ENCODE assay signal across 12 cellular contexts in genomic region chr4:119683518-119683917, GRCh38. TPM values are rescaled to one million over a fixed set of nuclear protein-coding genes. Genes with fewer than 3 reads are reported as not detected.
DNase-seq lines count a peak whose midpoint lies in the region; TF ChIP-seq lines count a peak whose summit lies in the region.
"Had no signal": no experiment of that assay in that cellular context is flagged by ENCODE, and none has a peak within 500 bp of the region (broad histone marks: within the 10 kb centered on the region; RNA-seq: fewer than 3 reads in every experiment).

No MANE protein-coding gene starts in this region.

- TF ChIP-seq CTCF in VCaP (conservative IDR thresholded peaks at IDR 0.05) (no peak), fibroblast of the aortic adventitia (IDR thresholded peaks at IDR 0.05; ENCODE audit: insufficient read depth, low read length) (no peak), osteoblast (IDR thresholded peaks at IDR 0.05; ENCODE audit: extremely low read depth, low read depth, low read length) (no peak)

- H3K27ac ChIP-seq in VCaP (peak overlapping the region; percentile 34; the same call in 1 of the 2 replicates), osteoblast (ENCODE audit: low read depth, low read length) (no peak overlapping the region), Karpas-422 (ENCODE audit: low read length) (no peak overlapping the region)

- H2AFZ ChIP-seq in osteoblast (ENCODE audit: low read length) (no peak overlapping the region), Karpas-422 (ENCODE audit: low read length) (no peak overlapping the region)

- no peaks in the 10 kb centered on the region for H3K9me3 ChIP-seq in osteoblast (ENCODE audit: low read depth, low read length)
- no peaks in the 10 kb centered on the region for H3K9me3 ChIP-seq in Karpas-422 (ENCODE audit: low read length)

- no peaks in the 10 kb centered on the region for H3K9me2 ChIP-seq in Karpas-422 (replicated peaks; ENCODE audit: insufficient read depth, low read length)

- H3K4me1 ChIP-seq in osteoblast (ENCODE audit: insufficient read depth, low read length) (peaks cover 31% of the 10 kb centered on the region), Karpas-422 (ENCODE audit: low read length) (no peaks in the 10 kb centered on the region)

- no peaks in the 10 kb centered on the region for H4K20me1 ChIP-seq in osteoblast (ENCODE audit: insufficient read depth, low read length)
- no peaks in the 10 kb centered on the region for H4K20me1 ChIP-seq in Karpas-422 (ENCODE audit: insufficient read depth, low read depth, low read length)

- no peak overlapping the region for H3K9ac ChIP-seq in Karpas-422 (ENCODE audit: low read length)

- no peaks in the 10 kb centered on the region for H3K79me2 ChIP-seq in osteoblast (ENCODE audit: insufficient read depth, low read length)
- H3K79me2 ChIP-seq in Karpas-422 (ENCODE audit: low read length): no peaks in the 10 kb centered on the region

- no peaks in the 10 kb centered on the region for H3K27me3 ChIP-seq in osteoblast (ENCODE audit: insufficient read depth, low read length)
- no peaks in the 10 kb centered on the region for H3K27me3 ChIP-seq in Karpas-422 (ENCODE audit: low read length)

- in situ Hi-C loops in Caki2 (cut with HindIII; ENCODE audit: low pct_unique_long_range_greater_than_20kb, low sequenced_read_pairs): no loop called here
- in situ Hi-C loops in G401 (cut with HindIII; ENCODE audit: low sequenced_read_pairs): no loop called here

- H3K4me3 ChIP-seq in fibroblast of the aortic adventitia (ENCODE audit: low read depth, low read length) (no peak overlapping the region), osteoblast (ENCODE audit: insufficient read depth, low read length) (no peak overlapping the region), Karpas-422 (ENCODE audit: low read length) (no peak overlapping the region)

- H3K36me3 ChIP-seq in osteoblast (ENCODE audit: insufficient read depth, low read length) (no peaks in the 10 kb centered on the region), Karpas-422 (ENCODE audit: insufficient read depth, low read length) (no peaks in the 10 kb centered on the region)

- peak; percentile 50 for DNase-seq in Caki2 (ENCODE audit: low read depth)
- peak; percentile 91 for DNase-seq in fibroblast of the aortic adventitia (ENCODE audit: low read depth)
- DNase-seq in osteoblast (ENCODE audit: insufficient read length, low spot score, missing footprints): peak; percentile 55
- no peak for DNase-seq in stimulated activated CD4-positive, alpha-beta T cell treated with anti-CD3 and anti-CD28 coated beads, Interleukin-4, amount 100 ng/mL, for 24 hours
- no peak for DNase-seq in G401 (ENCODE audit: low spot score)
- no peak for DNase-seq in OCI-M1 (lab: John Stamatoyannopoulos, UW)
- DNase-seq in Karpas-422: no peak
- DNase-seq: activated CD4-positive, alpha-beta T cell treated with anti-CD3 and anti-CD28 coated beads, Interleukin-2, amount 10 ng/mL, durations not matched to agents 24 days and 14 days; CD8-positive, alpha-beta T cell; NCI-H2081 treated with DMSO at 0.1 percent for 48 hours; T-cell had no signal

- H3K4me2 ChIP-seq in osteoblast (ENCODE audit: insufficient read depth, low read length): no peak overlapping the region
- no peak overlapping the region for H3K4me2 ChIP-seq in Karpas-422 (ENCODE audit: low read depth, low read length, poor library complexity, severe bottlenecking)

RNA-seq across cellular contexts. Expression of gene PDE5A, which starts 54.9 kb away (rescaled TPM):
- 2.5 and 2.6 TPM in 2 replicates for total RNA-seq in Caki2 (2014; rRNA removed; shearing (Covaris generic); ENCODE audit: low replicate concordance)
- 29.3 and 146 TPM in 2 replicates for total RNA-seq in fibroblast of the aortic adventitia (ENCODE audit: low replicate concordance)
- 140 and 157 TPM in 2 replicates for total RNA-seq in osteoblast
- total RNA-seq in G401 (2014; rRNA removed; shearing (Covaris generic)): 0.06 and 0.75 TPM in 2 replicates
- total RNA-seq in Karpas-422 (2014; rRNA removed; shearing (Covaris generic); ENCODE audit: low replicate concordance): 0.07 and 0.30 TPM in 2 replicates
- total RNA-seq: activated CD4-positive, alpha-beta T cell treated with anti-CD3 and anti-CD28 coated beads, Interleukin-2, amount 10 ng/mL, durations not matched to agents 24 days and 14 days had no signal

Comparison
In these comparisons a context has a peak if more than half of its experiments do, and no peak if none do; other contexts are left out.
1. DNase-seq: peak in Caki2 (single experiment), fibroblast of the aortic adventitia (single experiment) and osteoblast (single experiment); none in stimulated activated CD4-positive, alpha-beta T cell treated with anti-CD3 and anti-CD28 coated beads, Interleukin-4, amount 100 ng/mL, for 24 hours (single experiment), G401 (single experiment), OCI-M1 (single experiment) and Karpas-422 (single experiment).